10 cellular contexts compared by ENCODE assay signal in the genomic region with DNA sequence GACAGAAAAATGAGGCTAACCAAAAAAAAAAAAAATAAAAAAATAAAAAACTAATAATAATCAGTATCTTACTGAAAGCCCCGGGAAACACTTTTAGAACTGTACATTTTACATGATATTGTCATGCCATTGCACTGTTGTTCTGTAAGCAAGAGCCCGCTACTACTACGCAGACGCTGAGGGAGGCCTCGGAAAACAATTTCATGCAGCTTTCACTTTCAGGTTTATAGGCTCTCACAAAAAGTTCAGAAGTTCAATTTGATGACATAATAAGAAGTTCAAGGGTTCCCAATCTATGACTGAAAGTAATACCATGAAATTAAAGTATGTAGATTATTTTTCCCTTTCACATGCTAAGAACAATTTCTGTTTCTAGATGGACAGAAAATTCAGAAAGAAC.
DNase-seq lines count a peak whose midpoint lies in the region; ATAC-seq and TF ChIP-seq lines count a peak whose summit lies in the region.
"Had no signal": no experiment of that assay in that cellular context is flagged by ENCODE, and none has a peak within 500 bp of the region (broad histone marks: within the 10 kb centered on the region; RNA-seq: fewer than 3 reads in every experiment).

No MANE protein-coding gene starts in this region.

- peak; percentile 24 for DNase-seq in OCI-M1 (lab: John Stamatoyannopoulos, UW)
- no peak for DNase-seq in left lung
- no peak for DNase-seq in DMS114 treated with DMSO at 0.1 percent for 48 hours (lab: John Stamatoyannopoulos, UW; ENCODE audit: unreplicated experiment)
- DNase-seq in T1000 (lab: John Stamatoyannopoulos, UW), result no peak
- no peak for DNase-seq in NCI-H1417 (lab: John Stamatoyannopoulos, UW)
- DNase-seq: naive B cell, Right ventricle myocardium superior had no signal

- H3K9me3 ChIP-seq in left lung, result no peaks in the 10 kb centered on the region

- no peaks in the 10 kb centered on the region for H3K36me3 ChIP-seq in left lung

- no peaks in the 10 kb centered on the region for H3K4me1 ChIP-seq in left lung

- H3K4me3 ChIP-seq in left lung, result no peak overlapping the region

- intact Hi-C loops in left lung (cut with DNase I), result no loop called here

- peak overlapping the region in 1 of 2 donors; percentile 30 for H3K27ac ChIP-seq in left lung
- H3K27ac ChIP-seq: epithelial cell of prostate had no signal

- H3K27me3 ChIP-seq in left lung, result no peaks in the 10 kb centered on the region

- ATAC-seq in GM18511 (IDR thresholded peaks at IDR 0.05; ENCODE audit: unreplicated experiment) (peak; percentile 73), GM21390 (IDR thresholded peaks at IDR 0.05; ENCODE audit: unreplicated experiment) (peak; percentile 79), left lung (peak; percentile 69)

- no peak for TF ChIP-seq CTCF in left lung (IDR thresholded peaks at IDR 0.05)
